1 cellular context compared by ENCODE assay signal in genomic region chr17:73349138-73349537, GRCh38.
TF ChIP-seq lines count a peak whose summit lies in the region.

No MANE protein-coding gene starts in this region.

TF ChIP-seq in WTC11, 78 proteins besides CTCF, POLR2A, EP300 and RAD21 (continued from another document):
- TF ChIP-seq FOXP4 (CRISPR knock-in tag; IDR thresholded peaks at IDR 0.05) = no peak
- TF ChIP-seq ZNF532 (CRISPR knock-in tag; IDR thresholded peaks at IDR 0.05; ENCODE audit: borderline replicate concordance) = no peak
- no peak for TF ChIP-seq ATF6 (CRISPR knock-in tag; IDR thresholded peaks at IDR 0.05)
- no peak for TF ChIP-seq USF2 (CRISPR knock-in tag; IDR thresholded peaks at IDR 0.05)
- no peak for TF ChIP-seq FOXK1 (CRISPR knock-in tag; IDR thresholded peaks at IDR 0.05)
- TF ChIP-seq E2F1 (CRISPR knock-in tag; IDR thresholded peaks at IDR 0.05) = no peak
- TF ChIP-seq ERG (CRISPR knock-in tag; IDR thresholded peaks at IDR 0.05) = no peak
- TF ChIP-seq MAX (CRISPR knock-in tag; IDR thresholded peaks at IDR 0.05) = no peak
- TF ChIP-seq ZNF263 (CRISPR knock-in tag; IDR thresholded peaks at IDR 0.05; ENCODE audit: low read depth) = no peak
- no peak for TF ChIP-seq ELF4 (CRISPR knock-in tag; IDR thresholded peaks at IDR 0.05; ENCODE audit: low read depth)
- no peak for TF ChIP-seq JAZF1 (CRISPR knock-in tag; IDR thresholded peaks at IDR 0.05)
- TF ChIP-seq TEAD4 (CRISPR knock-in tag; IDR thresholded peaks at IDR 0.05) = no peak
- no peak for TF ChIP-seq ZNF416 (CRISPR knock-in tag; IDR thresholded peaks at IDR 0.05)
- no peak for TF ChIP-seq FOXP1 (CRISPR knock-in tag; IDR thresholded peaks at IDR 0.05; ENCODE audit: borderline replicate concordance)
- TF ChIP-seq ZNF281 (CRISPR knock-in tag; IDR thresholded peaks at IDR 0.05) = no peak
- no peak for TF ChIP-seq NFE2L1 (CRISPR knock-in tag; IDR thresholded peaks at IDR 0.05)
TF ChIP-seq in WTC11: peak in this region for 0.
